In genomic region chr5:82523633-82524032, GRCh38 we compare ENCODE assay signal across 30 cellular contexts.
"Had no signal": no experiment of that assay in that cellular context is flagged by ENCODE, and none has a peak within 500 bp of the region (broad histone marks: within the 10 kb centered on the region; RNA-seq: fewer than 3 reads in every experiment).

No MANE protein-coding gene starts in this region.

- H3K4me1 ChIP-seq: adrenal gland had no signal

- H3K27me3 ChIP-seq: adrenal gland, MG63 had no signal

- H2AFZ ChIP-seq: PC-9 had no signal

- ATAC-seq: activated CD8-positive, alpha-beta T cell treated with anti-CD3 and anti-CD28 coated beads for 36 hours; activated naive CD4-positive, alpha-beta T cell treated with anti-CD3 and anti-CD28 coated beads, Interleukin-2, amount 50 U/mL, for 72 hours; Right ventricle myocardium inferior had no signal

- H3K9me3 ChIP-seq: adrenal gland, MG63 had no signal

- H3K4me3 ChIP-seq: adrenal gland, MG63, PC-9 had no signal

- H3K36me3 ChIP-seq: adrenal gland, MG63 had no signal

- H3K27ac ChIP-seq: adrenal gland, PC-9, RWPE1, VCaP had no signal

- DNase-seq: activated CD4-positive, alpha-beta T cell treated with anti-CD3 and anti-CD28 coated beads, Interleukin-2, amount 10 ng/mL, durations not matched to agents 24 days and 14 days; activated CD4-positive, alpha-beta T cell treated with anti-CD3 and anti-CD28 coated beads, Interleukin-2, amount 50 U/mL, for 4 hours; activated CD8-positive, alpha-beta T cell treated with anti-CD3 and anti-CD28 coated beads for 36 hours; activated gamma-delta T cell; activated naive CD4-positive, alpha-beta T cell treated with anti-CD3 and anti-CD28 coated beads for 36 hours; activated T-cell treated with anti-CD3 and anti-CD28 coated beads, Interleukin-2, amount 50 U/mL, for 24 hours; adrenal gland; anterior cingulate cortex; caudate nucleus; cerebellar nuclear complex; Kasumi-1; KG1; MG63; MV-4-11; NCI-H1436 treated with DMSO at 0.1 percent for 48 hours; NCI-H2029 treated with DMSO at 0.1 percent for 48 hours; NCI-H2107; NCI-H226; NCI-H524; NCI-H69; NK-92 treated with Interleukin-12 subunit alpha and Interleukin-12 subunit beta, amount 100 ng/mL, for 24 hours; PC-9; SW 1271; T-helper 1 cell; T-helper 2 cell; T-helper 9 cell had no signal

- H3K4me2 ChIP-seq: PC-9 had no signal
